8 cellular contexts compared by ENCODE assay signal in genomic region chr18:76491801-76492668, GRCh38. TPM values are rescaled to one million over a fixed set of nuclear protein-coding genes. Genes with fewer than 3 reads are reported as not detected.
DNase-seq lines count a peak whose midpoint lies in the region; ATAC-seq and TF ChIP-seq lines count a peak whose summit lies in the region.

No MANE protein-coding gene starts in this region.

- peak overlapping the region; percentile 92 for H3K4me3 ChIP-seq in fibroblast of mammary gland (ENCODE audit: control insufficient read depth, low read depth, low read length)
- H3K4me3 ChIP-seq in aorta (ENCODE audit: low read length in 2 of 2) = peak overlapping the region; percentile 54 to 97

- no peaks in the 10 kb centered on the region for H3K27me3 ChIP-seq in aorta (ENCODE audit: control insufficient read depth in 1 of 2, insufficient read depth in 2 of 2, low read length in 1 of 2)

- no peaks in the 10 kb centered on the region for H3K27me3 Mint-ChIP-seq in nephron (ENCODE audit: low read depth)

- H3K4me1 Mint-ChIP-seq in nephron = peaks cover 39% of the 10 kb centered on the region

- no peaks in the 10 kb centered on the region for H3K4me1 ChIP-seq in aorta (ENCODE audit: control insufficient read depth in 1 of 2, insufficient read depth in 2 of 2, low read length in 2 of 2)

- no peaks in the 10 kb centered on the region for H3K36me3 Mint-ChIP-seq in nephron (ENCODE audit: low read depth)

- intact Hi-C loops in aorta (cut with DNase I) = loop anchor here in 1 of 2 donors (10.0 kb wide), 1 partner anchor 123 kb away; no protein-coding TSS in a partner anchor

- no peaks in the 10 kb centered on the region for H3K9me3 ChIP-seq in aorta (ENCODE audit: control insufficient read depth, low read length)

- 0% methylated on average over 67 of the region's 67 CpGs for WGBS in aorta, 2 donors

- peak overlapping the region; percentile 83 to 97 (median 96) for H3K27ac Mint-ChIP-seq in nephron

- H3K27ac ChIP-seq in aorta (ENCODE audit: low read depth in 1 of 2, low read length in 2 of 2) = peak overlapping the region in 1 of 2 donors; percentile 1

- H3K9me3 Mint-ChIP-seq in nephron = no peaks in the 10 kb centered on the region

- peak overlapping the region; percentile 88 to 93 (median 91) for H3K4me3 Mint-ChIP-seq in nephron

- H3K36me3 ChIP-seq in aorta (ENCODE audit: control insufficient read depth in 1 of 2, insufficient read depth in 2 of 2, low read length in 1 of 2) = no peaks in the 10 kb centered on the region

- DNase-seq in activated CD4-positive, alpha-beta T cell treated with anti-CD3 and anti-CD28 coated beads for 4 hours = peak; percentile 33 to 37
- no peak for DNase-seq in activated CD4-positive, alpha-beta T cell treated with anti-CD3 and anti-CD28 coated beads, Interleukin-2, amount 50 U/mL, for 1 hour
- DNase-seq in NAMALWA (ENCODE audit: low spot score) = peak; percentile 59
- DNase-seq in activated T-cell treated with anti-CD3 and anti-CD28 coated beads for 48 hours (ENCODE audit: low read depth) = peak; percentile 27
- DNase-seq in fibroblast of mammary gland (ENCODE audit: low read depth) = peak; percentile 39
- peak; percentile 69 to 82 for DNase-seq in aorta

- peak; percentile 40 for ATAC-seq in aorta (ENCODE audit: low FRiP score)
- no peak for ATAC-seq in GM18517 (IDR thresholded peaks at IDR 0.05; ENCODE audit: unreplicated experiment)

- no peak for TF ChIP-seq CTCF in fibroblast of mammary gland (conservative IDR thresholded peaks at IDR 0.05; ENCODE audit: control insufficient read depth, insufficient read depth, low read depth, low read length)
- no peak for TF ChIP-seq CTCF in nephron (IDR thresholded peaks at IDR 0.05; ENCODE audit: unreplicated experiment in 3 of 3)

RNA-seq across cellular contexts. Expression of gene ZNF516, which starts 3.0 kb away (rescaled TPM):
- total RNA-seq in aorta = 10 to 100 TPM; 26.0 to 55.6 TPM
- polyA plus RNA-seq in aorta = 1 to 10 TPM; 2.0 to 8.1 TPM
